Comparison of ENCODE assay signal across 1 cellular context in the genomic region with DNA sequence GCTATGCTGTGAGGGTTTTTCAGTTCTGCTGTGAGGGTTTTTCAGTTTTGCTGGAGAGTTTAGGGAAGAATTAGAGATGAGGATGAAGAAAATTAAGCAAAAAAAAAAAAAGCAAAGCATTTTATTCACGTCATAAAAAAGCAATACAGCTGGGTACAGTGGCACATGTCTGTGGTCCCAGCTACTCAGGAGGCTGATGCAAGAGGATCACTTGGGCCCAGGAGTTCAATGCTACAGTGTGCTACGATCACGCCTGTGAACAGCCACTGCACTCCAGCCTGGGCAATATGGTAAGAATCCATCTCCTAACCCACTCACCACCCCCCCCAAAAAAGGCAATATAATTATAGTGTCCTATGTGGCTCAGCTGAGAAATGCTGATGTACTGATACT.
TF ChIP-seq lines count a peak whose summit lies in the region.

No MANE protein-coding gene starts in this region.

TF ChIP-seq in HepG2, 621 proteins besides CTCF, POLR2A, EP300 and RAD21 (continued from another document):
- TF ChIP-seq TEAD2 (CRISPR knock-in tag; IDR thresholded peaks at IDR 0.05), result no peak
- TF ChIP-seq NFYB (CRISPR knock-in tag; IDR thresholded peaks at IDR 0.05), result no peak
- TF ChIP-seq, protein P1, sequence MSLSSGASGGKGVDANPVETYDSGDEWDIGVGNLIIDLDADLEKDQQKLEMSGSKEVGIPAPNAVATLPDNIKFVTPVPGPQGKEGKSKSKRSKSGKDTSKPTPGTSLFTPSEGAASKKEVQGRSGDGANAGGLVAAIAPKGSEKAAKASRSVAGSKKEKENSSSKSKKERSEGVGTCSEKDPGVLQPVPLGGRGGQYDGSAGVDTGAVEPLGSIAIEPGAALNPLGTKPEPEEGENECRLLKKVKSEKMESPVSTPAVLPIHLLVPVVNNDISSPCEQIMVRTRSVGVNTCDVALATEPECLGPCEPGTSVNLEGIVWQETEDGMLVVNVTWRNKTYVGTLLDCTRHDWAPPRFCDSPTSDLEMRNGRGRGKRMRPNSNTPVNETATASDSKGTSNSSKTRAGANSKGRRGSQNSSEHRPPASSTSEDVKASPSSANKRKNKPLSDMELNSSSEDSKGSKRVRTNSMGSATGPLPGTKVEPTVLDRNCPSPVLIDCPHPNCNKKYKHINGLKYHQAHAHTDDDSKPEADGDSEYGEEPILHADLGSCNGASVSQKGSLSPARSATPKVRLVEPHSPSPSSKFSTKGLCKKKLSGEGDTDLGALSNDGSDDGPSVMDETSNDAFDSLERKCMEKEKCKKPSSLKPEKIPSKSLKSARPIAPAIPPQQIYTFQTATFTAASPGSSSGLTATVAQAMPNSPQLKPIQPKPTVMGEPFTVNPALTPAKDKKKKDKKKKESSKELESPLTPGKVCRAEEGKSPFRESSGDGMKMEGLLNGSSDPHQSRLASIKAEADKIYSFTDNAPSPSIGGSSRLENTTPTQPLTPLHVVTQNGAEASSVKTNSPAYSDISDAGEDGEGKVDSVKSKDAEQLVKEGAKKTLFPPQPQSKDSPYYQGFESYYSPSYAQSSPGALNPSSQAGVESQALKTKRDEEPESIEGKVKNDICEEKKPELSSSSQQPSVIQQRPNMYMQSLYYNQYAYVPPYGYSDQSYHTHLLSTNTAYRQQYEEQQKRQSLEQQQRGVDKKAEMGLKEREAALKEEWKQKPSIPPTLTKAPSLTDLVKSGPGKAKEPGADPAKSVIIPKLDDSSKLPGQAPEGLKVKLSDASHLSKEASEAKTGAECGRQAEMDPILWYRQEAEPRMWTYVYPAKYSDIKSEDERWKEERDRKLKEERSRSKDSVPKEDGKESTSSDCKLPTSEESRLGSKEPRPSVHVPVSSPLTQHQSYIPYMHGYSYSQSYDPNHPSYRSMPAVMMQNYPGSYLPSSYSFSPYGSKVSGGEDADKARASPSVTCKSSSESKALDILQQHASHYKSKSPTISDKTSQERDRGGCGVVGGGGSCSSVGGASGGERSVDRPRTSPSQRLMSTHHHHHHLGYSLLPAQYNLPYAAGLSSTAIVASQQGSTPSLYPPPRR (CRISPR knock-in tag; IDR thresholded peaks at IDR 0.05; ENCODE audit: borderline replicate concordance), result no peak
- TF ChIP-seq, protein P2, sequence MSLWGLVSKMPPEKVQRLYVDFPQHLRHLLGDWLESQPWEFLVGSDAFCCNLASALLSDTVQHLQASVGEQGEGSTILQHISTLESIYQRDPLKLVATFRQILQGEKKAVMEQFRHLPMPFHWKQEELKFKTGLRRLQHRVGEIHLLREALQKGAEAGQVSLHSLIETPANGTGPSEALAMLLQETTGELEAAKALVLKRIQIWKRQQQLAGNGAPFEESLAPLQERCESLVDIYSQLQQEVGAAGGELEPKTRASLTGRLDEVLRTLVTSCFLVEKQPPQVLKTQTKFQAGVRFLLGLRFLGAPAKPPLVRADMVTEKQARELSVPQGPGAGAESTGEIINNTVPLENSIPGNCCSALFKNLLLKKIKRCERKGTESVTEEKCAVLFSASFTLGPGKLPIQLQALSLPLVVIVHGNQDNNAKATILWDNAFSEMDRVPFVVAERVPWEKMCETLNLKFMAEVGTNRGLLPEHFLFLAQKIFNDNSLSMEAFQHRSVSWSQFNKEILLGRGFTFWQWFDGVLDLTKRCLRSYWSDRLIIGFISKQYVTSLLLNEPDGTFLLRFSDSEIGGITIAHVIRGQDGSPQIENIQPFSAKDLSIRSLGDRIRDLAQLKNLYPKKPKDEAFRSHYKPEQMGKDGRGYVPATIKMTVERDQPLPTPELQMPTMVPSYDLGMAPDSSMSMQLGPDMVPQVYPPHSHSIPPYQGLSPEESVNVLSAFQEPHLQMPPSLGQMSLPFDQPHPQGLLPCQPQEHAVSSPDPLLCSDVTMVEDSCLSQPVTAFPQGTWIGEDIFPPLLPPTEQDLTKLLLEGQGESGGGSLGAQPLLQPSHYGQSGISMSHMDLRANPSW (CRISPR knock-in tag; IDR thresholded peaks at IDR 0.05; ENCODE audit: borderline replicate concordance), result no peak
- TF ChIP-seq, protein P3, sequence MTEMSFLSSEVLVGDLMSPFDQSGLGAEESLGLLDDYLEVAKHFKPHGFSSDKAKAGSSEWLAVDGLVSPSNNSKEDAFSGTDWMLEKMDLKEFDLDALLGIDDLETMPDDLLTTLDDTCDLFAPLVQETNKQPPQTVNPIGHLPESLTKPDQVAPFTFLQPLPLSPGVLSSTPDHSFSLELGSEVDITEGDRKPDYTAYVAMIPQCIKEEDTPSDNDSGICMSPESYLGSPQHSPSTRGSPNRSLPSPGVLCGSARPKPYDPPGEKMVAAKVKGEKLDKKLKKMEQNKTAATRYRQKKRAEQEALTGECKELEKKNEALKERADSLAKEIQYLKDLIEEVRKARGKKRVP (CRISPR knock-in tag; IDR thresholded peaks at IDR 0.05), result peak in 1 of 2 experiments; percentile 86; a peak in 2 of 4 replicates
- TF ChIP-seq, protein P4, sequence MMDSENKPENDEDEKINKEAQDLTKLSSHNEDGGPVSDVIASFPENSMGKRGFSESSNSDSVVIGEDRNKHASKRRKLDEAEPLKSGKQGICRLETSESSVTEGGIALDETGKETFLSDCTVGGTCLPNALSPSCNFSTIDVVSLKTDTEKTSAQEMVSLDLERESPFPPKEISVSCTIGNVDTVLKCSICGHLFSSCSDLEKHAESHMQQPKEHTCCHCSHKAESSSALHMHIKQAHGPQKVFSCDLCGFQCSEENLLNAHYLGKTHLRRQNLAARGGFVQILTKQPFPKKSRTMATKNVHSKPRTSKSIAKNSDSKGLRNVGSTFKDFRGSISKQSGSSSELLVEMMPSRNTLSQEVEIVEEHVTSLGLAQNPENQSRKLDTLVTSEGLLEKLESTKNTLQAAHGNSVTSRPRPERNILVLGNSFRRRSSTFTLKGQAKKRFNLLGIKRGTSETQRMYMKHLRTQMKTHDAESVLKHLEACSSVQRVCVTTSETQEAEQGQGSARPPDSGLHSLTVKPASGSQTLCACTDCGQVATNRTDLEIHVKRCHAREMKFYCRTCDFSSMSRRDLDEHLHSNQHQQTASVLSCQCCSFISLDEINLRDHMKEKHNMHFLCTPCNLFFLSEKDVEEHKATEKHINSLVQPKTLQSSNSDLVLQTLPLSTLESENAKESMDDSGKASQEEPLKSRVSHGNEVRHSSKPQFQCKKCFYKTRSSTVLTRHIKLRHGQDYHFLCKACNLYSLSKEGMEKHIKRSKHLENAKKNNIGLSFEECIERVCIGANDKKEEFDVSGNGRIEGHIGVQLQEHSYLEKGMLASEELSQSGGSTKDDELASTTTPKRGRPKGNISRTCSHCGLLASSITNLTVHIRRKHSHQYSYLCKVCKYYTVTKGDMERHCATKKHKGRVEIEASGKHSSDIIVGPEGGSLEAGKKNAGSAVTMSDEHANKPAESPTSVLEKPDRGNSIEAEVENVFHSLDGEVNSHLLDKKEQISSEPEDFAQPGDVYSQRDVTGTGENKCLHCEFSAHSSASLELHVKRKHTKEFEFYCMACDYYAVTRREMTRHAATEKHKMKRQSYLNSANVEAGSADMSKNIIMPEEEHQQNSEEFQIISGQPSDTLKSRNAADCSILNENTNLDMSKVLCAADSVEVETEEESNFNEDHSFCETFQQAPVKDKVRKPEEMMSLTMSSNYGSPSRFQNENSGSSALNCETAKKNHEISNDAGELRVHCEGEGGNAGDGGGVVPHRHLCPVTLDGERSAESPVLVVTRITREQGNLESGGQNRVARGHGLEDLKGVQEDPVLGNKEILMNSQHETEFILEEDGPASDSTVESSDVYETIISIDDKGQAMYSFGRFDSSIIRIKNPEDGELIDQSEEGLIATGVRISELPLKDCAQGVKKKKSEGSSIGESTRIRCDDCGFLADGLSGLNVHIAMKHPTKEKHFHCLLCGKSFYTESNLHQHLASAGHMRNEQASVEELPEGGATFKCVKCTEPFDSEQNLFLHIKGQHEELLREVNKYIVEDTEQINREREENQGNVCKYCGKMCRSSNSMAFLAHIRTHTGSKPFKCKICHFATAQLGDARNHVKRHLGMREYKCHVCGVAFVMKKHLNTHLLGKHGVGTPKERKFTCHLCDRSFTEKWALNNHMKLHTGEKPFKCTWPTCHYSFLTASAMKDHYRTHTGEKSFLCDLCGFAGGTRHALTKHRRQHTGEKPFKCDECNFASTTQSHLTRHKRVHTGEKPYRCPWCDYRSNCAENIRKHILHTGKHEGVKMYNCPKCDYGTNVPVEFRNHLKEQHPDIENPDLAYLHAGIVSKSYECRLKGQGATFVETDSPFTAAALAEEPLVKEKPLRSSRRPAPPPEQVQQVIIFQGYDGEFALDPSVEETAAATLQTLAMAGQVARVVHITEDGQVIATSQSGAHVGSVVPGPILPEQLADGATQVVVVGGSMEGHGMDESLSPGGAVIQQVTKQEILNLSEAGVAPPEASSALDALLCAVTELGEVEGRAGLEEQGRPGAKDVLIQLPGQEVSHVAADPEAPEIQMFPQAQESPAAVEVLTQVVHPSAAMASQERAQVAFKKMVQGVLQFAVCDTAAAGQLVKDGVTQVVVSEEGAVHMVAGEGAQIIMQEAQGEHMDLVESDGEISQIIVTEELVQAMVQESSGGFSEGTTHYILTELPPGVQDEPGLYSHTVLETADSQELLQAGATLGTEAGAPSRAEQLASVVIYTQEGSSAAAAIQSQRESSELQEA (CRISPR knock-in tag; IDR thresholded peaks at IDR 0.05; ENCODE audit: not compliant biosample characterization), result no peak
- no peak for TF ChIP-seq KDM5B (CRISPR knock-in tag; IDR thresholded peaks at IDR 0.05; ENCODE audit: borderline replicate concordance)
- no peak for TF ChIP-seq KDM3A (CRISPR knock-in tag; IDR thresholded peaks at IDR 0.05; ENCODE audit: low read depth)
- no peak for TF ChIP-seq MAFK (conservative IDR thresholded peaks at IDR 0.05 in 1 of 2, IDR thresholded peaks at IDR 0.05 in 1 of 2; ENCODE audit: low read length in 2 of 2)
- peak; percentile 56; the same call in 1 of the 2 replicates for TF ChIP-seq CEBPG (CRISPR knock-in tag; IDR thresholded peaks at IDR 0.05)
